Comparison of ENCODE assay signal across 8 cellular contexts in the genomic region with DNA sequence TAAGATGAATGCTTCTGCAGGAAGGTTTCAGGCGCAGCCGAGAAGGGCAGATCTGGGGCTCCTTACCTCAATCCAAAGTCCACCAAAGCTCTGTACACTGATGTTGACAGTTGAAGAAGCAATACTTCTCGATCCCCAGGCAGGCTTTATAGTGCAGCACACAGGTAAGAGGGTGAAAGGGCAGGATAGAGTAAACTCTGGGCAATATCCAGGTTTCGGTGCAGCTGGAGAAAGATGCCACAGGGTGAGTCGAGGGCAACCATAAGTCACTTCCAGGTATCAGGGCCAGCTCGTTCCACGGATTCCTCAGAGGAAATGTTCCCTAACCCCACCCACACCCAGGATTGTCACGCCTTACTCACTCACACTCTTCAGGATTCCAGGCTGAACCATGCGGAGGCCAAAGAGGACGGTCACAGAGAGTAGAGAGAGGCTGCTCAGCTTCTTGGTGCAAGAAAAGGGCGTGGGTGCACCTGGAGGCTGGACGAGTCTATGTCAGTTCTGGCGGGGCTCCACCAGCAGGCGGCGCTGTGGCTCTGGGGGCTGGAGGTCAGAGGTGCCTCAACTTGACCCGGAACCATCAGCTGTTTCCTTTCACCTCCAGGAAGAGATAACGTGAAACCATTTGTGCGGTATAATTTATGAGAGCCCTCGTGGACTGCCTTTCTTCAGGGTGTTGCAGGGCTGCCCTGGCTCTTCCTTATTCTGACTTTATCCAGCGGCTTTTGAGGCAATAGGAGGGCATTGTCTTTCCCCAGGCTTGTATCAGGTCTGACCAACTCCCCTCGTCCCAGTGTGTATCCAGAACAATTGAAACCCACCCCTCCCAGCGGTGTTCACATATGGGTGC. TPM values are rescaled to one million over a fixed set of nuclear protein-coding genes. Genes with fewer than 3 reads are reported as not detected.
DNase-seq lines count a peak whose midpoint lies in the region; ATAC-seq, FAIRE-seq and TF ChIP-seq lines count a peak whose summit lies in the region.

No MANE protein-coding gene starts in this region.

- H3K4me1 Mint-ChIP-seq in CD4-positive, alpha-beta T cell (ENCODE audit: low read depth) = no peaks in the 10 kb centered on the region

- H3K9me3 Mint-ChIP-seq in CD4-positive, alpha-beta T cell = no peaks in the 10 kb centered on the region

- peaks cover 18% of the 10 kb centered on the region for H3K27me3 Mint-ChIP-seq in CD4-positive, alpha-beta T cell

- H3K36me3 ChIP-seq in body of pancreas (replicated peaks in 1 of 2; ENCODE audit: insufficient read depth in 1 of 2, low read depth in 2 of 2) (no peaks in the 10 kb centered on the region), HepG2 (replicated peaks in 1 of 2; ENCODE audit: control insufficient read depth in 1 of 2, insufficient read depth in 2 of 2, low read length in 2 of 2) (no peaks in the 10 kb centered on the region)

- H3K4me1 ChIP-seq in body of pancreas (no peaks in the 10 kb centered on the region), HepG2 (ENCODE audit: insufficient read depth, low read length) (peaks cover 8% of the 10 kb centered on the region)

- H2AFZ ChIP-seq in HepG2 (ENCODE audit: low read length) = no peak overlapping the region

- DNase-seq in CD4-positive, alpha-beta T cell = peak; percentile 11 to 54 (median 23)
- DNase-seq in HPDE6-E6E7 (ENCODE audit: extremely low spot score) (peak; percentile 86), T-helper 9 cell (peak; percentile 38), body of pancreas (peak; percentile 31 to 65 (median 55)), HepG2 (ENCODE audit: low spot score) (peak; percentile 34), putamen (ENCODE audit: low spot score) (no peak)
- peak; percentile 41 to 71 for DNase-seq in stimulated activated CD8-positive, alpha-beta memory T cell treated with anti-CD3 and anti-CD28 coated beads, Interleukin-7, amount 100 ng/mL, for 48 hours (ENCODE audit: extremely low read depth in 1 of 2, low read depth in 1 of 2)

- BruUV-seq in HepG2 (replicated peaks; lab: Mats Ljungman, UMichigan) = no TSS peak

- no peak for TF ChIP-seq POLR2A in body of pancreas (IDR thresholded peaks at IDR 0.05)
- TF ChIP-seq POLR2A in HepG2 (IDR thresholded peaks at IDR 0.05; ENCODE audit: insufficient read depth in 1 of 2, low read depth in 2 of 2, low read length in 2 of 2) = no peak

- CTCF ChIA-PET in CD4-positive, alpha-beta T cell (lab: Charles Lee) = interaction anchor here (1.5 kb wide), 1 partner anchor 9 kb away, joined by 3 read pairs; no protein-coding TSS in a partner anchor
- CTCF ChIA-PET in HepG2 (lab: Yijun Ruan, JAX; ENCODE audit: low intra/inter-chr PET ratio, low total read pairs) = interaction anchor here (1.4 kb wide), 1 partner anchor 152 kb away, joined by 8 read pairs; no protein-coding TSS in a partner anchor

- no peak overlapping the region for H3K4me3 ChIP-seq in body of pancreas
- no peak overlapping the region; a peak in 1 of 6 replicates for H3K4me3 ChIP-seq in HepG2 (replicated peaks in 1 of 3; ENCODE audit: insufficient read depth in 1 of 3, low read depth in 2 of 3, low read length in 3 of 3)

- H3K4me3 Mint-ChIP-seq in CD4-positive, alpha-beta T cell = no peak overlapping the region

- FAIRE-seq in HepG2 (lab: Jason Lieb, UNC) = no peak

- H4K20me1 ChIP-seq in HepG2 (ENCODE audit: insufficient read depth, low read length) = no peaks in the 10 kb centered on the region

- TF ChIP-seq EP300 in HepG2 (IDR thresholded peaks at IDR 0.05; ENCODE audit: low read depth in 2 of 2, low read length in 2 of 2) (no peak), HepG2 (CRISPR knock-in tag; IDR thresholded peaks at IDR 0.05; ENCODE audit: borderline replicate concordance) (no peak)

- POLR2A ChIA-PET in CD4-positive, alpha-beta T cell (lab: Charles Lee) = no interaction called here
- POLR2A ChIA-PET in HepG2 (lab: Yijun Ruan, JAX) = no interaction called here

- in situ Hi-C loops in HepG2 (cut with HindIII; ENCODE audit: extremely low pct_ligation_motif_present, low pct_unique_long_range_greater_than_20kb) = no loop called here

- ATAC-seq in CD4-positive, alpha-beta T cell (ENCODE audit: poor library complexity) = no peak
- ATAC-seq in body of pancreas (no peak), HepG2 (peak; percentile 91), GM21717 (IDR thresholded peaks at IDR 0.05; ENCODE audit: unreplicated experiment) (no peak)

- H3K27me3 ChIP-seq in CD4-positive, alpha-beta T cell (ENCODE audit: control insufficient read depth, insufficient read depth, low read length) = peaks cover 23% of the 10 kb centered on the region
- no peaks in the 10 kb centered on the region for H3K27me3 ChIP-seq in body of pancreas
- peaks cover 0 to 9% of the 10 kb centered on the region in 2 experiments; a peak in 4 of 5 replicates for H3K27me3 ChIP-seq in HepG2 (ENCODE audit: control insufficient read depth in 1 of 2, insufficient read depth in 2 of 2, low read length in 2 of 2)

- TF ChIP-seq CTCF in CD4-positive, alpha-beta T cell (IDR thresholded peaks at IDR 0.05) = peak; percentile 25
- peak; percentile 35 to 69 (median 52) for TF ChIP-seq CTCF in body of pancreas (IDR thresholded peaks at IDR 0.05)
- peak; percentile 85 for TF ChIP-seq CTCF in HepG2 (CRISPR knock-in tag; IDR thresholded peaks at IDR 0.05)

- H3K9ac ChIP-seq in HepG2 (ENCODE audit: insufficient read depth, low read depth, low read length) = no peak overlapping the region

- H3K4me2 ChIP-seq in HepG2 (ENCODE audit: low read depth, low read length) = peak overlapping the region; percentile 30

- no peak overlapping the region for H3K27ac Mint-ChIP-seq in CD4-positive, alpha-beta T cell

- no peaks in the 10 kb centered on the region for H3K36me3 Mint-ChIP-seq in CD4-positive, alpha-beta T cell (ENCODE audit: low read depth)

- TF ChIP-seq RAD21 in HepG2 (CRISPR knock-in tag; IDR thresholded peaks at IDR 0.05) = peak; percentile 74

- H3K9me3 ChIP-seq in CD4-positive, alpha-beta T cell (ENCODE audit: control insufficient read depth, low read length) = peaks cover 6% of the 10 kb centered on the region
- H3K9me3 ChIP-seq in body of pancreas (no peaks in the 10 kb centered on the region), HepG2 (ENCODE audit: low read length) (no peaks in the 10 kb centered on the region)

- no peaks in the 10 kb centered on the region for H3K79me2 ChIP-seq in HepG2 (ENCODE audit: insufficient read depth, low read length)

- WGBS in body of pancreas, 2 donors = 29 to 30% methylated on average over 16 to 22 of the region's 22 CpGs
- WGBS in HepG2 (ENCODE audit: low lambda C conversion rate) = 17% methylated on average over 22 of the region's 22 CpGs

- no peak overlapping the region for H3K27ac ChIP-seq in CD4-positive, alpha-beta T cell (ENCODE audit: low read depth, low read length)
- H3K27ac ChIP-seq in body of pancreas (no peak overlapping the region), HepG2 (ENCODE audit: extremely low read length, insufficient read depth, low read length) (no peak overlapping the region)

- intact Hi-C loops in CD4-positive, alpha-beta T cell (cut with DNase I, micrococcal nuclease) = no loop called here
- intact Hi-C loops in body of pancreas (cut with DNase I) = no loop called here
- intact Hi-C loops in HepG2 (cut with micrococcal nuclease; ENCODE audit: unreplicated experiment) = loop anchor here (5.0 to 10.0 kb wide), 2 partner anchors 154 to 564 kb away; no protein-coding TSS in a partner anchor

RNA-seq across cellular contexts. Expression of a gene that starts 14.4 kb away (rescaled TPM):
- not detected for total RNA-seq in CD4-positive, alpha-beta T cell
- total RNA-seq in body of pancreas = not detected
- total RNA-seq in HepG2 (2016; rRNA removed; fragmentation: Illumina TruSeq; extraction: Trizol) = not detected in 2 replicates
- not detected in 2 replicates for total RNA-seq in HepG2 (2016; cell fraction: cytosol; rRNA removed; fragmentation: Illumina TruSeq; extraction: Trizol; ENCODE audit: low read depth)
- total RNA-seq in HepG2 (2016; cell fraction: insoluble cytoplasmic fraction; rRNA removed; fragmentation: Illumina TruSeq; extraction: Trizol) = not detected in 2 replicates
- total RNA-seq in HepG2 (2016; cell fraction: membrane; rRNA removed; fragmentation: Illumina TruSeq; extraction: Trizol) = not detected in 2 replicates
- not detected in 2 replicates for total RNA-seq in HepG2 (2016; cell fraction: nucleus; rRNA removed; fragmentation: Illumina TruSeq; extraction: Trizol)
- polyA plus RNA-seq in HepG2 (2011; rRNA removed) = not detected in 2 replicates
- polyA plus RNA-seq in HepG2 (2011; cell fraction: cytosol; rRNA removed) = not detected in 2 replicates
- not detected in 2 replicates for polyA plus RNA-seq in HepG2 (2011; cell fraction: nucleus; rRNA removed)
- not detected in 2 replicates for polyA plus RNA-seq in HepG2 (2012)
- not detected in 2 replicates for polyA plus RNA-seq in HepG2 (2016; cell fraction: cytosol; fragmentation: Illumina TruSeq; extraction: Trizol; ENCODE audit: low read depth)
- not detected in 2 replicates for polyA plus RNA-seq in HepG2 (2016; cell fraction: insoluble cytoplasmic fraction; fragmentation: Illumina TruSeq; extraction: Trizol; ENCODE audit: low read depth)
- polyA plus RNA-seq in HepG2 (2016; cell fraction: membrane; fragmentation: Illumina TruSeq; extraction: Trizol; ENCODE audit: low read depth) = not detected in 2 replicates
- not detected in 2 replicates for polyA plus RNA-seq in HepG2 (2016; cell fraction: nucleus; fragmentation: Illumina TruSeq; extraction: Trizol; ENCODE audit: insufficient read depth, low read depth)
- polyA minus RNA-seq in HepG2 (2011; rRNA and poly(A)+ RNA removed; ENCODE audit: low replicate concordance) = not detected in 2 replicates
- polyA minus RNA-seq in HepG2 (2011; cell fraction: cytosol; rRNA and poly(A)+ RNA removed) = not detected in 2 replicates
- not detected in 2 replicates for polyA minus RNA-seq in HepG2 (2011; cell fraction: nucleus; rRNA and poly(A)+ RNA removed)

RNA-seq across cellular contexts. Expression of a gene that starts 23.7 kb away (rescaled TPM):
- not detected for total RNA-seq in CD4-positive, alpha-beta T cell
- total RNA-seq in body of pancreas = not detected
- not detected in 2 replicates for total RNA-seq in HepG2 (2016; rRNA removed; fragmentation: Illumina TruSeq; extraction: Trizol)
- not detected in 2 replicates for total RNA-seq in HepG2 (2016; cell fraction: cytosol; rRNA removed; fragmentation: Illumina TruSeq; extraction: Trizol; ENCODE audit: low read depth)
- total RNA-seq in HepG2 (2016; cell fraction: insoluble cytoplasmic fraction; rRNA removed; fragmentation: Illumina TruSeq; extraction: Trizol) = not detected in 2 replicates
- not detected in 2 replicates for total RNA-seq in HepG2 (2016; cell fraction: membrane; rRNA removed; fragmentation: Illumina TruSeq; extraction: Trizol)
- not detected in 2 replicates for total RNA-seq in HepG2 (2016; cell fraction: nucleus; rRNA removed; fragmentation: Illumina TruSeq; extraction: Trizol)
- not detected in 2 replicates for polyA plus RNA-seq in HepG2 (2011; rRNA removed)
- not detected in 2 replicates for polyA plus RNA-seq in HepG2 (2011; cell fraction: cytosol; rRNA removed)
- polyA plus RNA-seq in HepG2 (2011; cell fraction: nucleus; rRNA removed) = not detected in 2 replicates
- polyA plus RNA-seq in HepG2 (2012) = not detected in 2 replicates
- polyA plus RNA-seq in HepG2 (2016; cell fraction: cytosol; fragmentation: Illumina TruSeq; extraction: Trizol; ENCODE audit: low read depth) = not detected in 2 replicates
- polyA plus RNA-seq in HepG2 (2016; cell fraction: insoluble cytoplasmic fraction; fragmentation: Illumina TruSeq; extraction: Trizol; ENCODE audit: low read depth) = not detected in 2 replicates
- polyA plus RNA-seq in HepG2 (2016; cell fraction: membrane; fragmentation: Illumina TruSeq; extraction: Trizol; ENCODE audit: low read depth) = not detected in 2 replicates
- polyA plus RNA-seq in HepG2 (2016; cell fraction: nucleus; fragmentation: Illumina TruSeq; extraction: Trizol; ENCODE audit: insufficient read depth, low read depth) = not detected in 2 replicates
- polyA minus RNA-seq in HepG2 (2011; rRNA and poly(A)+ RNA removed; ENCODE audit: low replicate concordance) = not detected in 2 replicates
- not detected in 2 replicates for polyA minus RNA-seq in HepG2 (2011; cell fraction: cytosol; rRNA and poly(A)+ RNA removed)
- not detected in 2 replicates for polyA minus RNA-seq in HepG2 (2011; cell fraction: nucleus; rRNA and poly(A)+ RNA removed)

RNA-seq across cellular contexts. Expression of a gene that starts 36.0 kb away (rescaled TPM):
- not detected for total RNA-seq in CD4-positive, alpha-beta T cell
- total RNA-seq in body of pancreas (not detected), HepG2 (2016; rRNA removed; fragmentation: Illumina TruSeq; extraction: Trizol) (0.22 TPM in 1 of 2 replicates, not detected in the other)
- not detected in 2 replicates for total RNA-seq in HepG2 (2016; cell fraction: cytosol; rRNA removed; fragmentation: Illumina TruSeq; extraction: Trizol; ENCODE audit: low read depth)
- total RNA-seq in HepG2 (2016; cell fraction: insoluble cytoplasmic fraction; rRNA removed; fragmentation: Illumina TruSeq; extraction: Trizol) = not detected in 2 replicates
- total RNA-seq in HepG2 (2016; cell fraction: membrane; rRNA removed; fragmentation: Illumina TruSeq; extraction: Trizol) = not detected in 2 replicates
- total RNA-seq in HepG2 (2016; cell fraction: nucleus; rRNA removed; fragmentation: Illumina TruSeq; extraction: Trizol) = not detected in 2 replicates
- not detected in 2 replicates for polyA plus RNA-seq in HepG2 (2011; rRNA removed)
- 0.15 TPM in 1 of 2 replicates, not detected in the other for polyA plus RNA-seq in HepG2 (2011; cell fraction: cytosol; rRNA removed)
- polyA plus RNA-seq in HepG2 (2011; cell fraction: nucleus; rRNA removed) = not detected in 2 replicates
- polyA plus RNA-seq in HepG2 (2012) = not detected in 2 replicates
- 0.35 and 0.36 TPM in 2 replicates for polyA plus RNA-seq in HepG2 (2016; cell fraction: cytosol; fragmentation: Illumina TruSeq; extraction: Trizol; ENCODE audit: low read depth)
- polyA plus RNA-seq in HepG2 (2016; cell fraction: insoluble cytoplasmic fraction; fragmentation: Illumina TruSeq; extraction: Trizol; ENCODE audit: low read depth) = not detected in 2 replicates
- not detected in 2 replicates for polyA plus RNA-seq in HepG2 (2016; cell fraction: membrane; fragmentation: Illumina TruSeq; extraction: Trizol; ENCODE audit: low read depth)
- polyA plus RNA-seq in HepG2 (2016; cell fraction: nucleus; fragmentation: Illumina TruSeq; extraction: Trizol; ENCODE audit: insufficient read depth, low read depth) = not detected in 2 replicates
- polyA minus RNA-seq in HepG2 (2011; rRNA and poly(A)+ RNA removed; ENCODE audit: low replicate concordance) = 30.8 TPM in 1 of 2 replicates, not detected in the other
- not detected in 2 replicates for polyA minus RNA-seq in HepG2 (2011; cell fraction: cytosol; rRNA and poly(A)+ RNA removed)
- 0.90 TPM in 1 of 2 replicates, not detected in the other for polyA minus RNA-seq in HepG2 (2011; cell fraction: nucleus; rRNA and poly(A)+ RNA removed)

RNA-seq across cellular contexts. Expression of a gene that starts 37.7 kb away (rescaled TPM):
- not detected for total RNA-seq in CD4-positive, alpha-beta T cell
- total RNA-seq in body of pancreas (not detected), HepG2 (2016; rRNA removed; fragmentation: Illumina TruSeq; extraction: Trizol) (not detected in 2 replicates)
- not detected in 2 replicates for total RNA-seq in HepG2 (2016; cell fraction: cytosol; rRNA removed; fragmentation: Illumina TruSeq; extraction: Trizol; ENCODE audit: low read depth)
- not detected in 2 replicates for total RNA-seq in HepG2 (2016; cell fraction: insoluble cytoplasmic fraction; rRNA removed; fragmentation: Illumina TruSeq; extraction: Trizol)
- total RNA-seq in HepG2 (2016; cell fraction: membrane; rRNA removed; fragmentation: Illumina TruSeq; extraction: Trizol) = not detected in 2 replicates
- not detected in 2 replicates for total RNA-seq in HepG2 (2016; cell fraction: nucleus; rRNA removed; fragmentation: Illumina TruSeq; extraction: Trizol)
- polyA plus RNA-seq in HepG2 (2011; rRNA removed) = 0.03 TPM in 1 of 2 replicates, not detected in the other
- not detected in 2 replicates for polyA plus RNA-seq in HepG2 (2011; cell fraction: cytosol; rRNA removed)
- not detected in 2 replicates for polyA plus RNA-seq in HepG2 (2011; cell fraction: nucleus; rRNA removed)
- polyA plus RNA-seq in HepG2 (2012) = not detected in 2 replicates
- polyA plus RNA-seq in HepG2 (2016; cell fraction: cytosol; fragmentation: Illumina TruSeq; extraction: Trizol; ENCODE audit: low read depth) = not detected in 2 replicates
- not detected in 2 replicates for polyA plus RNA-seq in HepG2 (2016; cell fraction: insoluble cytoplasmic fraction; fragmentation: Illumina TruSeq; extraction: Trizol; ENCODE audit: low read depth)
- not detected in 2 replicates for polyA plus RNA-seq in HepG2 (2016; cell fraction: membrane; fragmentation: Illumina TruSeq; extraction: Trizol; ENCODE audit: low read depth)
- not detected in 2 replicates for polyA plus RNA-seq in HepG2 (2016; cell fraction: nucleus; fragmentation: Illumina TruSeq; extraction: Trizol; ENCODE audit: insufficient read depth, low read depth)
- not detected in 2 replicates for polyA minus RNA-seq in HepG2 (2011; rRNA and poly(A)+ RNA removed; ENCODE audit: low replicate concordance)
- not detected in 2 replicates for polyA minus RNA-seq in HepG2 (2011; cell fraction: cytosol; rRNA and poly(A)+ RNA removed)
- polyA minus RNA-seq in HepG2 (2011; cell fraction: nucleus; rRNA and poly(A)+ RNA removed) = not detected in 2 replicates

Comparison
In these comparisons a context has a peak if more than half of its experiments do, and no peak if none do; other contexts are left out.
1. CTCF ChIP-seq: peak in every context shown above with its lines; median percentile 85 in HepG2; 52 in body of pancreas; 25 in CD4-positive, alpha-beta T cell.